In genomic region chr10:87076421-87076820, GRCh38 we compare ENCODE assay signal across 6 cellular contexts. TPM values are rescaled to one million over a fixed set of nuclear protein-coding genes. Genes with fewer than 3 reads are reported as not detected.
"Had no signal": no experiment of that assay in that cellular context is flagged by ENCODE, and none has a peak within 500 bp of the region (broad histone marks: within the 10 kb centered on the region; RNA-seq: fewer than 3 reads in every experiment).

No MANE protein-coding gene starts in this region.

RNA-seq across cellular contexts. Expression of gene FAM25A, which starts 56.3 kb away (rescaled TPM):
- total RNA-seq: LHCN-M2, MCF 10A, Peyer's patch, Right ventricle myocardium superior, SJSA1 had no signal
- polyA plus RNA-seq: SK-N-SH had no signal
